In genomic region chrX:13734278-13735172, GRCh38 we compare ENCODE assay signal across 8 cellular contexts. TPM values are rescaled to one million over a fixed set of nuclear protein-coding genes. Genes with fewer than 3 reads are reported as not detected.
A peak's percentile ranks its signal among the peaks of the same experiment; 100 is the strongest.
DNase-seq lines count a peak whose midpoint lies in the region; ATAC-seq and TF ChIP-seq lines count a peak whose summit lies in the region.

Gene OFD1, plus strand, starts transcription at chrX:13734748. Its CDS starts 324 bp downstream, at chrX:13735072.
Gene TRAPPC2, minus strand, starts transcription at chrX:13734620. Its CDS starts 14,657 bp downstream, at chrX:13719963.

- no peaks in the 10 kb centered on the region for H3K27me3 Mint-ChIP-seq in IgD-negative memory B cell

- no peak for TF ChIP-seq CTCF in epithelial cell of esophagus (IDR thresholded peaks at IDR 0.05; ENCODE audit: insufficient read depth, low read depth, low read length, missing control alignments)

- H3K36me3 Mint-ChIP-seq in IgD-negative memory B cell = peaks cover 8% of the 10 kb centered on the region

- peak within 1 kb of the TSS; percentile 73 for H3K4me3 ChIP-seq in epithelial cell of esophagus (ENCODE audit: low read length)
- peak within 1 kb of the TSS; percentile 78 for H3K4me3 ChIP-seq in mononuclear cell (ENCODE audit: low read length)

- peak within 1 kb of the TSS; percentile 92 to 98 (median 95) for H3K4me3 Mint-ChIP-seq in IgD-negative memory B cell

- peak; percentile 94 for ATAC-seq in GM21529 (IDR thresholded peaks at IDR 0.05; ENCODE audit: unreplicated experiment)

- H3K4me1 Mint-ChIP-seq in IgD-negative memory B cell = peaks cover 34 to 45% (median 34%) of the 10 kb centered on the region in 3 donors

- no peaks in the 10 kb centered on the region for H3K27me3 ChIP-seq in mononuclear cell (ENCODE audit: insufficient read depth, low read length)

- H3K4me1 ChIP-seq in mononuclear cell (ENCODE audit: insufficient read depth, low read length) = peaks cover 32% of the 10 kb centered on the region

- peak within 1 kb of the TSS; percentile 78 to 99 (median 98) for H3K27ac Mint-ChIP-seq in IgD-negative memory B cell

- H3K9me3 ChIP-seq in mononuclear cell (ENCODE audit: low read depth, low read length) = no peaks in the 10 kb centered on the region

- peak; percentile 81 for DNase-seq in DMS114 treated with DMSO at 0.1 percent for 48 hours (lab: John Stamatoyannopoulos, UW; ENCODE audit: unreplicated experiment)
- peak; percentile 66 for DNase-seq in OCI-M2 (lab: John Stamatoyannopoulos, UW; ENCODE audit: unreplicated experiment)
- peak; percentile 75 for DNase-seq in activated T-cell treated with anti-CD3 and anti-CD28 coated beads for 4 hours
- peak; percentile 94 for DNase-seq in epithelial cell of esophagus (ENCODE audit: low read depth)
- DNase-seq in stimulated activated CD8-positive, alpha-beta memory T cell treated with anti-CD3 and anti-CD28 coated beads, Interleukin-4, amount 100 ng/mL, for 1 hour (ENCODE audit: low read depth in 2 of 2, low spot score in 1 of 2) = peak; percentile 77 to 78

- peaks cover 0 to 2% (median 0%) of the 10 kb centered on the region in 3 donors for H3K9me3 Mint-ChIP-seq in IgD-negative memory B cell

RNA-seq across cellular contexts. Expression of gene OFD1, which starts in this region (rescaled TPM):
- polyA plus RNA-seq in IgD-negative memory B cell = 47.9 TPM
- total RNA-seq in mononuclear cell = 40.1 TPM

RNA-seq across cellular contexts. Expression of gene TRAPPC2, which starts in this region (rescaled TPM):
- polyA plus RNA-seq in IgD-negative memory B cell = 34.5 TPM
- total RNA-seq in mononuclear cell = 31.5 TPM

Comparison
In these comparisons a context has a peak if more than half of its experiments do, and no peak if none do; other contexts are left out.
1. Peak in every context shown above with its lines: DNase-seq, ATAC-seq and H3K4me3 ChIP-seq.